ENCODE assay signal across 12 cellular contexts in the genomic region with DNA sequence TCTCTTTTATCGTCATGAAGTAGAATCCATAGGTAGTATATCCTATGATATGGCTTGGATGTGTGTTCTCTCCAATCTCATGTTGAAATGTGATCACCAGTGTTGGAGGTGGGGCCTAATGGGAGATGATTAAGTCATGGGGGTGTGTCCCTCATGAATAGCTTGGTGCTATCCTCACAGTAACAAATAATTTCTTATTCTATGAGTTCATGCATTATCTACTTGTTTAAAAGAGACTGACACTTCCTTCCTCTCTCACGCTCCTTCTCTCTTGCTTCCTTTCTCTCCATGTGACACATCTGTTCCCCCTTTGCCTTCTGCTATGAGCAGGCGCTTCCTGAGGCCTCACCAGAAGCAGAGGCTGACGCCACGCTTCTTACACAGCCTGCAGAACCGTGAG.
"Had no signal": no experiment of that assay in that cellular context is flagged by ENCODE, and none has a peak within 500 bp of the region (broad histone marks: within the 10 kb centered on the region; RNA-seq: fewer than 3 reads in every experiment).

No MANE protein-coding gene starts in this region.

- H3K4me3 Mint-ChIP-seq: activated CD8-positive, alpha-beta T cell treated with anti-CD3 and anti-CD28 coated beads for 36 hours; nephron; stimulated activated naive CD8-positive, alpha-beta T cell treated with anti-CD3 and anti-CD28 coated beads, Interleukin-15, Interleukin-2, amounts not matched to agents 100 ng/mL and 50 ng/mL, for 24 hours had no signal

- H3K27me3 Mint-ChIP-seq: activated CD8-positive, alpha-beta T cell treated with anti-CD3 and anti-CD28 coated beads for 36 hours; stimulated activated naive CD8-positive, alpha-beta T cell treated with anti-CD3 and anti-CD28 coated beads, Interleukin-15, Interleukin-2, amounts not matched to agents 100 ng/mL and 50 ng/mL, for 24 hours had no signal

- H3K27ac Mint-ChIP-seq: activated CD8-positive, alpha-beta T cell treated with anti-CD3 and anti-CD28 coated beads for 36 hours; nephron; stimulated activated naive CD8-positive, alpha-beta T cell treated with anti-CD3 and anti-CD28 coated beads, Interleukin-15, Interleukin-2, amounts not matched to agents 100 ng/mL and 50 ng/mL, for 24 hours had no signal

- H3K4me3 ChIP-seq: coronary artery had no signal

- ATAC-seq: activated CD8-positive, alpha-beta T cell treated with anti-CD3 and anti-CD28 coated beads for 36 hours had no signal

- H3K4me1 Mint-ChIP-seq: nephron had no signal

- H3K9me3 Mint-ChIP-seq: activated CD8-positive, alpha-beta T cell treated with anti-CD3 and anti-CD28 coated beads for 36 hours; nephron; stimulated activated naive CD8-positive, alpha-beta T cell treated with anti-CD3 and anti-CD28 coated beads, Interleukin-15, Interleukin-2, amounts not matched to agents 100 ng/mL and 50 ng/mL, for 24 hours had no signal

- DNase-seq: activated CD4-positive, alpha-beta T cell treated with anti-CD3 and anti-CD28 coated beads for 4 hours; activated CD8-positive, alpha-beta memory T cell treated with anti-CD3 and anti-CD28 coated beads, Interleukin-2, amount 50 U/mL, for 4 hours; activated CD8-positive, alpha-beta T cell treated with anti-CD3 and anti-CD28 coated beads for 36 hours; activated naive CD4-positive, alpha-beta T cell; aorta; effector CD8-positive, alpha-beta T cell; occipital lobe; stimulated activated CD4-positive, alpha-beta T cell treated with anti-CD3 and anti-CD28 coated beads, Interleukin-15, amount 100 ng/mL, for 24 hours; stimulated activated CD4-positive, alpha-beta T cell treated with anti-CD3 and anti-CD28 coated beads, Interleukin-4, amount 100 ng/mL, for 24 hours had no signal
